In genomic region chr3:57691411-57692133, GRCh38 we compare ENCODE assay signal across 8 cellular contexts. TPM values are rescaled to one million over a fixed set of nuclear protein-coding genes. Genes with fewer than 3 reads are reported as not detected.
DNase-seq lines count a peak whose midpoint lies in the region; ATAC-seq, FAIRE-seq and TF ChIP-seq lines count a peak whose summit lies in the region.

No MANE protein-coding gene starts in this region.

- TF ChIP-seq CTCF in ascending aorta (IDR thresholded peaks at IDR 0.05) (no peak), right lobe of liver (IDR thresholded peaks at IDR 0.05) (no peak), thoracic aorta (IDR thresholded peaks at IDR 0.05) (no peak)

- 40% methylated on average over 19 of the region's 19 CpGs for WGBS in right lobe of liver (ENCODE audit: insufficient coverage, low coverage, low lambda C conversion rate, missing lambda C conversion rate)

- intact Hi-C loops in ascending aorta (cut with DNase I), result loop anchor here (1.0 to 10.0 kb wide), 5 partner anchors 94 to 1009 kb away; partner anchors contain the start of genes ARF4, HTD2, IL17RD and PDE12
- intact Hi-C loops in right lobe of liver (cut with DNase I), result no loop called here

- FAIRE-seq in GM12891 (lab: Jason Lieb, UNC), result no peak

- H2AFZ ChIP-seq in ACC112 (ENCODE audit: low read length, unreplicated experiment), result peak overlapping the region; percentile 92

- H3K79me2 ChIP-seq in ACC112 (ENCODE audit: control insufficient read depth, insufficient read depth, low read length, unreplicated experiment), result peaks cover 53% of the 10 kb centered on the region

- DNase-seq in Jurkat, Clone E6-1 (ENCODE audit: low read depth, low spot score), result no peak
- DNase-seq in ascending aorta (ENCODE audit: low spot score in 2 of 2), result no peak
- DNase-seq in right lobe of liver, result no peak
- DNase-seq in thoracic aorta (ENCODE audit: low spot score), result no peak
- no peak for DNase-seq in UCSD-AML1 (lab: John Stamatoyannopoulos, UW; ENCODE audit: unreplicated experiment)
- no peak for DNase-seq in NCI-H774 (lab: John Stamatoyannopoulos, UW)
- no peak for DNase-seq in GM12891 (ENCODE audit: insufficient read length, low spot score)

- ATAC-seq in right lobe of liver (no peak), thoracic aorta (ENCODE audit: insufficient number of reproducible peaks, low FRiP score, low read depth) (no peak)

- H3K27me3 ChIP-seq in ACC112 (ENCODE audit: insufficient read depth, low read length) (no peaks in the 10 kb centered on the region), ascending aorta (no peaks in the 10 kb centered on the region), right lobe of liver (no peaks in the 10 kb centered on the region), thoracic aorta (replicated peaks; ENCODE audit: insufficient read depth) (no peaks in the 10 kb centered on the region)

- H3K27ac ChIP-seq in ACC112 (ENCODE audit: low read depth, low read length) (peak overlapping the region; percentile 91), ascending aorta (peak overlapping the region; percentile 97 to 98), right lobe of liver (peak overlapping the region; percentile 71 to 97 (median 96)), thoracic aorta (peak overlapping the region; percentile 84 to 96)

- H3K4me1 ChIP-seq in ACC112 (ENCODE audit: control insufficient read depth, insufficient read depth, low read length, unreplicated experiment) (peaks cover 14% of the 10 kb centered on the region), ascending aorta (peaks cover 7 to 28% of the 10 kb centered on the region in 2 donors), right lobe of liver (peaks cover 0 to 5% (median 2%) of the 10 kb centered on the region in 4 donors), thoracic aorta (ENCODE audit: control insufficient read depth in 1 of 2, low read depth in 2 of 2) (peaks cover 24 to 49% of the 10 kb centered on the region in 2 donors)

- H3K4me3 ChIP-seq in ACC112 (ENCODE audit: low read depth, low read length), result peak overlapping the region; percentile 91
- H3K4me3 ChIP-seq in Jurkat, Clone E6-1 (ENCODE audit: low read length), result peak overlapping the region; percentile 89
- peak overlapping the region; percentile 78 to 87 for H3K4me3 ChIP-seq in ascending aorta
- H3K4me3 ChIP-seq in right lobe of liver, result peak overlapping the region; percentile 90 to 95 (median 94)
- H3K4me3 ChIP-seq in thoracic aorta, result peak overlapping the region; percentile 70

- no peaks in the 10 kb centered on the region for H3K9me3 ChIP-seq in ascending aorta
- H3K9me3 ChIP-seq in right lobe of liver, result no peaks in the 10 kb centered on the region
- H3K9me3 ChIP-seq in thoracic aorta, result no peaks in the 10 kb centered on the region

- H3K36me3 ChIP-seq in ACC112 (ENCODE audit: insufficient read depth, low read length), result no peaks in the 10 kb centered on the region; the same call in 1 of the 2 replicates
- no peaks in the 10 kb centered on the region for H3K36me3 ChIP-seq in ascending aorta
- H3K36me3 ChIP-seq in right lobe of liver, result no peaks in the 10 kb centered on the region
- no peaks in the 10 kb centered on the region for H3K36me3 ChIP-seq in thoracic aorta

- TF ChIP-seq POLR2A in right lobe of liver (IDR thresholded peaks at IDR 0.05), result no peak
- TF ChIP-seq POLR2A in GM12891 (IDR thresholded peaks at IDR 0.05; ENCODE audit: low read depth, low read length), result no peak

TF ChIP-seq in GM12891, 5 proteins besides CTCF, POLR2A, EP300 and RAD21:
- TF ChIP-seq POLR2AphosphoS5 (IDR thresholded peaks at IDR 0.05; ENCODE audit: low read depth, low read length) (no peak), TAF1 (IDR thresholded peaks at IDR 0.05; ENCODE audit: low read depth, low read length) (no peak), POU2F2 (IDR thresholded peaks at IDR 0.05; ENCODE audit: low read depth, low read length) (no peak), SPI1 (IDR thresholded peaks at IDR 0.05; ENCODE audit: low read depth, low read length) (no peak), PAX5 (IDR thresholded peaks at IDR 0.05; ENCODE audit: insufficient read depth, low read length, severe bottlenecking) (no peak)

RNA-seq across cellular contexts. Expression of gene DENND6A, which starts 1.3 kb away (rescaled TPM):
- 22.5 TPM for polyA plus RNA-seq in Jurkat, Clone E6-1 (2012; ENCODE audit: insufficient read depth, insufficient read length)
- 11.6 TPM for total RNA-seq in ascending aorta
- 10 to 100 TPM in 2 of 6 experiments, 1 to 10 TPM in 4; 5.5 to 11.0 (median 9.2) TPM for total RNA-seq in right lobe of liver
- total RNA-seq in thoracic aorta, result 10 to 100 TPM; 34.0 to 42.0 TPM
- 3.4 TPM for polyA plus RNA-seq in GM12891 (2012; ENCODE audit: low read depth, missing spikeins)
